In genomic region chr16:67846063-67846319, GRCh38 we compare ENCODE assay signal across 8 cellular contexts. TPM values are rescaled to one million over a fixed set of nuclear protein-coding genes. Genes with fewer than 3 reads are reported as not detected.
DNase-seq lines count a peak whose midpoint lies in the region; ATAC-seq, FAIRE-seq and TF ChIP-seq lines count a peak whose summit lies in the region.

No MANE protein-coding gene starts in this region.

- no peaks in the 10 kb centered on the region for H3K36me3 ChIP-seq in esophagus squamous epithelium
- peaks cover 0 to 8% of the 10 kb centered on the region in 2 donors for H3K36me3 ChIP-seq in psoas muscle (ENCODE audit: insufficient read depth in 1 of 2, low read depth in 1 of 2)

- no peak for TF ChIP-seq POLR2A in esophagus squamous epithelium (IDR thresholded peaks at IDR 0.05)

- POLR2A ChIA-PET in RWPE1 (lab: Yijun Ruan, JAX; ENCODE audit: low non-redundant PET), result interaction anchor here (1.7 kb wide), 1 partner anchor 10 kb away, joined by 5 read pairs; no protein-coding TSS in a partner anchor

- DNase-seq in RWPE1 (ENCODE audit: low spot score), result no peak
- no peak for DNase-seq in esophagus squamous epithelium (lab: John Stamatoyannopoulos, UW)
- no peak for DNase-seq in psoas muscle
- DNase-seq in HTR-8/SVneo (ENCODE audit: insufficient read length, low spot score), result no peak
- DNase-seq in NCI-H2081 treated with DMSO at 0.1 percent for 48 hours (lab: John Stamatoyannopoulos, UW), result no peak
- DNase-seq in NCI-H128 (lab: John Stamatoyannopoulos, UW; ENCODE audit: unreplicated experiment), result no peak

- no peak for FAIRE-seq in HTR-8/SVneo (lab: Jason Lieb, UNC)

- H3K4me3 ChIP-seq in GM08714 (ENCODE audit: low read length) (peak overlapping the region; percentile 82), esophagus squamous epithelium (peak overlapping the region; percentile 86 to 94 (median 91)), psoas muscle (peak overlapping the region; percentile 100)

- intact Hi-C loops in esophagus squamous epithelium (cut with DNase I), result no loop called here
- intact Hi-C loops in psoas muscle (cut with DNase I), result loop anchor here in 1 of 2 donors (10.0 kb wide), 1 partner anchor 389 kb away; the partner anchor contains the start of gene ESRP2

- TF ChIP-seq CTCF in RWPE1 (conservative IDR thresholded peaks at IDR 0.05; ENCODE audit: low read depth), result no peak
- TF ChIP-seq CTCF in esophagus squamous epithelium (IDR thresholded peaks at IDR 0.05), result no peak
- TF ChIP-seq CTCF in psoas muscle (IDR thresholded peaks at IDR 0.05), result no peak

- 6 to 15% methylated on average over 2 of the region's 2 CpGs for WGBS in esophagus squamous epithelium, 2 donors
- 11 to 22% (median 12%) methylated on average over 2 of the region's 2 CpGs for WGBS in psoas muscle, 3 donors

- no peaks in the 10 kb centered on the region for H3K9me3 ChIP-seq in esophagus squamous epithelium
- no peaks in the 10 kb centered on the region for H3K9me3 ChIP-seq in psoas muscle

- ATAC-seq in psoas muscle, result no peak
- ATAC-seq in GM18868 (IDR thresholded peaks at IDR 0.05; ENCODE audit: unreplicated experiment), result no peak

- H3K27me3 ChIP-seq in esophagus squamous epithelium (no peaks in the 10 kb centered on the region), psoas muscle (ENCODE audit: insufficient read depth in 3 of 3, low read length in 2 of 3) (no peaks in the 10 kb centered on the region)

- H3K27ac ChIP-seq in RWPE1 (peak overlapping the region; percentile 96), esophagus squamous epithelium (peak overlapping the region; percentile 90 to 100 (median 98)), psoas muscle (peak overlapping the region; percentile 100)

- peaks cover 41 to 81% (median 44%) of the 10 kb centered on the region in 3 donors for H3K4me1 ChIP-seq in esophagus squamous epithelium
- peaks cover 50% of the 10 kb centered on the region for H3K4me1 ChIP-seq in psoas muscle

- CTCF ChIA-PET in RWPE1 (lab: Yijun Ruan, JAX), result interaction anchor here (0.6 to 3.8 kb wide), 4 partner anchors 29 to 331 kb away, joined by 3 to 20 read pairs (median 3); no protein-coding TSS in a partner anchor

RNA-seq across cellular contexts. Expression of gene NUTF2, which starts 0.7 kb away (rescaled TPM):
- total RNA-seq in esophagus squamous epithelium (10 to 100 TPM; 41.4 to 85.1 (median 63.7) TPM), psoas muscle (100 to 1,000 TPM in 2 of 4 donors, 10 to 100 TPM in 2; 77.4 to 104 (median 96.8) TPM)
- 100 to 1,000 TPM; 129 to 170 (median 134) TPM for polyA plus RNA-seq in psoas muscle

RNA-seq across cellular contexts. Expression of gene CENPT, which starts 1.5 kb away (rescaled TPM):
- total RNA-seq in esophagus squamous epithelium (10 to 100 TPM; 12.3 to 42.7 (median 19.6) TPM), psoas muscle (10 to 100 TPM; 17.2 to 26.4 (median 19.2) TPM)
- 10 to 100 TPM; 13.8 to 19.9 (median 19.9) TPM for polyA plus RNA-seq in psoas muscle

RNA-seq across cellular contexts. Expression of gene THAP11, which starts 3.9 kb away (rescaled TPM):
- total RNA-seq in esophagus squamous epithelium (10 to 100 TPM; 35.8 to 48.8 (median 42.1) TPM), psoas muscle (10 to 100 TPM; 30.2 to 37.8 (median 35.0) TPM)
- 10 to 100 TPM; 31.9 to 78.6 (median 35.0) TPM for polyA plus RNA-seq in psoas muscle

RNA-seq across cellular contexts. Expression of gene EDC4, which starts 26.9 kb away (rescaled TPM):
- total RNA-seq in esophagus squamous epithelium (10 to 100 TPM; 26.5 to 46.9 (median 37.0) TPM), psoas muscle (10 to 100 TPM; 33.8 to 52.1 (median 42.1) TPM)
- 10 to 100 TPM; 21.1 to 32.2 (median 23.8) TPM for polyA plus RNA-seq in psoas muscle

RNA-seq across cellular contexts. Expression of gene NRN1L, which starts 38.7 kb away (rescaled TPM):
- total RNA-seq in esophagus squamous epithelium (under 1 TPM in 2 of 4 donors, not detected in 2; 0.57 to 0.99 TPM), psoas muscle (1 to 10 TPM in 1 of 4 donors, under 1 TPM in 1, not detected in 2; 0.77 to 1.1 TPM)
- under 1 TPM; 0.23 to 0.38 (median 0.37) TPM for polyA plus RNA-seq in psoas muscle
